ENCODE assay signal across 1 cellular context in genomic region chr5:115544371-115545064, GRCh38.
TF ChIP-seq lines count a peak whose summit lies in the region.

A gene with protein sequence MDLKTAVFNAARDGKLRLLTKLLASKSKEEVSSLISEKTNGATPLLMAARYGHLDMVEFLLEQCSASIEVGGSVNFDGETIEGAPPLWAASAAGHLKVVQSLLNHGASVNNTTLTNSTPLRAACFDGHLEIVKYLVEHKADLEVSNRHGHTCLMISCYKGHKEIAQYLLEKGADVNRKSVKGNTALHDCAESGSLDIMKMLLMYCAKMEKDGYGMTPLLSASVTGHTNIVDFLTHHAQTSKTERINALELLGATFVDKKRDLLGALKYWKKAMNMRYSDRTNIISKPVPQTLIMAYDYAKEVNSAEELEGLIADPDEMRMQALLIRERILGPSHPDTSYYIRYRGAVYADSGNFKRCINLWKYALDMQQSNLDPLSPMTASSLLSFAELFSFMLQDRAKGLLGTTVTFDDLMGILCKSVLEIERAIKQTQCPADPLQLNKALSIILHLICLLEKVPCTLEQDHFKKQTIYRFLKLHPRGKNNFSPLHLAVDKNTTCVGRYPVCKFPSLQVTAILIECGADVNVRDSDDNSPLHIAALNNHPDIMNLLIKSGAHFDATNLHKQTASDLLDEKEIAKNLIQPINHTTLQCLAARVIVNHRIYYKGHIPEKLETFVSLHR (minus strand): TSS chr5:115544775. CDS start chr5:115543493, 1,282 bp downstream.

TF ChIP-seq in HepG2, 621 proteins besides CTCF, POLR2A, EP300 and RAD21 (continued from another document and continues in another):
- TF ChIP-seq HES4 (CRISPR knock-in tag; IDR thresholded peaks at IDR 0.05; ENCODE audit: borderline replicate concordance) (peak; percentile 74; the same call in 1 of the 2 replicates), ZNF720 (CRISPR knock-in tag; IDR thresholded peaks at IDR 0.05) (no peak), ZNF616 (CRISPR knock-in tag; IDR thresholded peaks at IDR 0.05; ENCODE audit: low read depth) (peak; percentile 90), ARID5B (CRISPR knock-in tag; IDR thresholded peaks at IDR 0.05) (peak; percentile 55; the same call in 1 of the 2 replicates), NFYB (CRISPR knock-in tag; IDR thresholded peaks at IDR 0.05) (peak; percentile 50), TOE1 (CRISPR knock-in tag; IDR thresholded peaks at IDR 0.05) (no peak), ZNF713 (CRISPR knock-in tag; IDR thresholded peaks at IDR 0.05) (no peak), ZNF138 (CRISPR knock-in tag; IDR thresholded peaks at IDR 0.05; ENCODE audit: low read depth) (no peak), MTA1 (CRISPR knock-in tag; IDR thresholded peaks at IDR 0.05; ENCODE audit: borderline replicate concordance) (no peak; the same call in 1 of the 2 replicates), ZNF83 (CRISPR knock-in tag; IDR thresholded peaks at IDR 0.05; ENCODE audit: borderline replicate concordance) (no peak), RELA (CRISPR knock-in tag; IDR thresholded peaks at IDR 0.05) (no peak), ZBTB7A (CRISPR knock-in tag; IDR thresholded peaks at IDR 0.05) (peak; percentile 13; the same call in 1 of the 2 replicates), NKX3-1 (CRISPR knock-in tag; IDR thresholded peaks at IDR 0.05) (no peak), ZNF558 (CRISPR knock-in tag; IDR thresholded peaks at IDR 0.05; ENCODE audit: borderline replicate concordance) (peak; percentile 90; the same call in 1 of the 2 replicates), SP5 (CRISPR knock-in tag; IDR thresholded peaks at IDR 0.05; ENCODE audit: borderline replicate concordance, low read depth) (peak; percentile 43; the same call in 1 of the 2 replicates), RFX5 (IDR thresholded peaks at IDR 0.05; ENCODE audit: low read depth, low read length) (0 out of 2 replicates have a peak, but pooled peaks have one; percentile 17), KAT2B (IDR thresholded peaks at IDR 0.05; ENCODE audit: borderline replicate concordance, low read depth, low read length) (no peak), IKZF1 (IDR thresholded peaks at IDR 0.05) (no peak), ZFYVE20 (CRISPR knock-in tag; IDR thresholded peaks at IDR 0.05; ENCODE audit: borderline replicate concordance, low read depth) (peak; percentile 64; the same call in 1 of the 2 replicates), ATAD3A (CRISPR knock-in tag; IDR thresholded peaks at IDR 0.05) (no peak), ZNF234 (CRISPR knock-in tag; conservative IDR thresholded peaks at IDR 0.05) (peak; percentile 88; the same call in 1 of the 2 replicates), SALL1 (CRISPR knock-in tag; IDR thresholded peaks at IDR 0.05) (peak; percentile 94), ZNF75D (CRISPR knock-in tag; IDR thresholded peaks at IDR 0.05; ENCODE audit: borderline replicate concordance) (no peak), ISX (CRISPR knock-in tag; conservative IDR thresholded peaks at IDR 0.05) (no peak), ETS1 (CRISPR knock-in tag; IDR thresholded peaks at IDR 0.05) (no peak), U2AF2 (IDR thresholded peaks at IDR 0.05; ENCODE audit: low read depth, low read length) (no peak), ZBTB7B (CRISPR knock-in tag; IDR thresholded peaks at IDR 0.05) (no peak), PATZ1 (CRISPR knock-in tag; IDR thresholded peaks at IDR 0.05) (peak; percentile 83), KDM5A (IDR thresholded peaks at IDR 0.05; ENCODE audit: borderline replicate concordance, low read length) (no peak), RCOR2 (CRISPR knock-in tag; IDR thresholded peaks at IDR 0.05) (0 out of 2 replicates have a peak, but pooled peaks have one; percentile 43), PHF8 (CRISPR knock-in tag; IDR thresholded peaks at IDR 0.05) (peak; percentile 91), MIER2 (CRISPR knock-in tag; IDR thresholded peaks at IDR 0.05) (no peak), ZNF468 (CRISPR knock-in tag; IDR thresholded peaks at IDR 0.05) (0 out of 2 replicates have a peak, but pooled peaks have one; percentile 58), GPN1 (CRISPR knock-in tag; IDR thresholded peaks at IDR 0.05; ENCODE audit: borderline replicate concordance) (no peak), ZNF337 (CRISPR knock-in tag; IDR thresholded peaks at IDR 0.05; ENCODE audit: borderline replicate concordance, low read depth) (0 out of 2 replicates have a peak, but pooled peaks have one; percentile 55), ZNF367 (CRISPR knock-in tag; IDR thresholded peaks at IDR 0.05; ENCODE audit: borderline replicate concordance) (no peak), HNRNPH1 (optimal IDR thresholded peaks at IDR 0.05; ENCODE audit: low read depth, low read length) (no peak), DMAP1 (CRISPR knock-in tag; IDR thresholded peaks at IDR 0.05) (peak; percentile 60), SRSF9 (IDR thresholded peaks at IDR 0.05; ENCODE audit: borderline replicate concordance, insufficient read depth, low read depth, low read length, poor library complexity, severe bottlenecking) (no peak), ZNF572 (CRISPR knock-in tag; IDR thresholded peaks at IDR 0.05) (peak; percentile 77; the same call in 1 of the 2 replicates), CBFB (CRISPR knock-in tag; IDR thresholded peaks at IDR 0.05) (peak; percentile 56; the same call in 1 of the 2 replicates), ZBTB20 (CRISPR knock-in tag; IDR thresholded peaks at IDR 0.05; ENCODE audit: borderline replicate concordance, low read depth) (0 out of 2 replicates have a peak, but pooled peaks have one; percentile 42), FOXK1 (CRISPR knock-in tag; IDR thresholded peaks at IDR 0.05; ENCODE audit: borderline replicate concordance, low read depth) (peak; percentile 45; the same call in 1 of the 2 replicates), ZNF446 (CRISPR knock-in tag; IDR thresholded peaks at IDR 0.05) (peak; percentile 5; the same call in 1 of the 2 replicates), ZFAT (CRISPR knock-in tag; conservative IDR thresholded peaks at IDR 0.05) (no peak), ZFP90 (CRISPR knock-in tag; IDR thresholded peaks at IDR 0.05; ENCODE audit: borderline replicate concordance) (no peak; the same call in 1 of the 2 replicates), EEA1 (CRISPR knock-in tag; IDR thresholded peaks at IDR 0.05; ENCODE audit: borderline replicate concordance) (peak; percentile 79; the same call in 1 of the 2 replicates)
- TF ChIP-seq, protein P1, sequence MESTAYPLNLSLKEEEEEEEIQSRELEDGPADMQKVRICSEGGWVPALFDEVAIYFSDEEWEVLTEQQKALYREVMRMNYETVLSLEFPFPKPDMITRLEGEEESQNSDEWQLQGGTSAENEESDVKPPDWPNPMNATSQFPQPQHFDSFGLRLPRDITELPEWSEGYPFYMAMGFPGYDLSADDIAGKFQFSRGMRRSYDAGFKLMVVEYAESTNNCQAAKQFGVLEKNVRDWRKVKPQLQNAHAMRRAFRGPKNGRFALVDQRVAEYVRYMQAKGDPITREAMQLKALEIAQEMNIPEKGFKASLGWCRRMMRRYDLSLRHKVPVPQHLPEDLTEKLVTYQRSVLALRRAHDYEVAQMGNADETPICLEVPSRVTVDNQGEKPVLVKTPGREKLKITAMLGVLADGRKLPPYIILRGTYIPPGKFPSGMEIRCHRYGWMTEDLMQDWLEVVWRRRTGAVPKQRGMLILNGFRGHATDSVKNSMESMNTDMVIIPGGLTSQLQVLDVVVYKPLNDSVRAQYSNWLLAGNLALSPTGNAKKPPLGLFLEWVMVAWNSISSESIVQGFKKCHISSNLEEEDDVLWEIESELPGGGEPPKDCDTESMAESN (CRISPR knock-in tag; conservative IDR thresholded peaks at IDR 0.05) = peak; percentile 94
- TF ChIP-seq, protein P2, sequence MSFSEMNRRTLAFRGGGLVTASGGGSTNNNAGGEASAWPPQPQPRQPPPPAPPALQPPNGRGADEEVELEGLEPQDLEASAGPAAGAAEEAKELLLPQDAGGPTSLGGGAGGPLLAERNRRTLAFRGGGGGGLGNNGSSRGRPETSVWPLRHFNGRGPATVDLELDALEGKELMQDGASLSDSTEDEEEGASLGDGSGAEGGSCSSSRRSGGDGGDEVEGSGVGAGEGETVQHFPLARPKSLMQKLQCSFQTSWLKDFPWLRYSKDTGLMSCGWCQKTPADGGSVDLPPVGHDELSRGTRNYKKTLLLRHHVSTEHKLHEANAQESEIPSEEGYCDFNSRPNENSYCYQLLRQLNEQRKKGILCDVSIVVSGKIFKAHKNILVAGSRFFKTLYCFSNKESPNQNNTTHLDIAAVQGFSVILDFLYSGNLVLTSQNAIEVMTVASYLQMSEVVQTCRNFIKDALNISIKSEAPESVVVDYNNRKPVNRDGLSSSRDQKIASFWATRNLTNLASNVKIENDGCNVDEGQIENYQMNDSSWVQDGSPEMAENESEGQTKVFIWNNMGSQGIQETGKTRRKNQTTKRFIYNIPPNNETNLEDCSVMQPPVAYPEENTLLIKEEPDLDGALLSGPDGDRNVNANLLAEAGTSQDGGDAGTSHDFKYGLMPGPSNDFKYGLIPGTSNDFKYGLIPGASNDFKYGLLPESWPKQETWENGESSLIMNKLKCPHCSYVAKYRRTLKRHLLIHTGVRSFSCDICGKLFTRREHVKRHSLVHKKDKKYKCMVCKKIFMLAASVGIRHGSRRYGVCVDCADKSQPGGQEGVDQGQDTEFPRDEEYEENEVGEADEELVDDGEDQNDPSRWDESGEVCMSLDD (CRISPR knock-in tag; IDR thresholded peaks at IDR 0.05; ENCODE audit: borderline replicate concordance) = no peak; the same call in 1 of the 2 replicates
- TF ChIP-seq, protein P3, sequence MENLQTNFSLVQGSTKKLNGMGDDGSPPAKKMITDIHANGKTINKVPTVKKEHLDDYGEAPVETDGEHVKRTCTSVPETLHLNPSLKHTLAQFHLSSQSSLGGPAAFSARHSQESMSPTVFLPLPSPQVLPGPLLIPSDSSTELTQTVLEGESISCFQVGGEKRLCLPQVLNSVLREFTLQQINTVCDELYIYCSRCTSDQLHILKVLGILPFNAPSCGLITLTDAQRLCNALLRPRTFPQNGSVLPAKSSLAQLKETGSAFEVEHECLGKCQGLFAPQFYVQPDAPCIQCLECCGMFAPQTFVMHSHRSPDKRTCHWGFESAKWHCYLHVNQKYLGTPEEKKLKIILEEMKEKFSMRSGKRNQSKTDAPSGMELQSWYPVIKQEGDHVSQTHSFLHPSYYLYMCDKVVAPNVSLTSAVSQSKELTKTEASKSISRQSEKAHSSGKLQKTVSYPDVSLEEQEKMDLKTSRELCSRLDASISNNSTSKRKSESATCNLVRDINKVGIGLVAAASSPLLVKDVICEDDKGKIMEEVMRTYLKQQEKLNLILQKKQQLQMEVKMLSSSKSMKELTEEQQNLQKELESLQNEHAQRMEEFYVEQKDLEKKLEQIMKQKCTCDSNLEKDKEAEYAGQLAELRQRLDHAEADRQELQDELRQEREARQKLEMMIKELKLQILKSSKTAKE (CRISPR knock-in tag; IDR thresholded peaks at IDR 0.05; ENCODE audit: borderline replicate concordance) = peak; percentile 55; the same call in 1 of the 2 replicates
- TF ChIP-seq, protein P4, sequence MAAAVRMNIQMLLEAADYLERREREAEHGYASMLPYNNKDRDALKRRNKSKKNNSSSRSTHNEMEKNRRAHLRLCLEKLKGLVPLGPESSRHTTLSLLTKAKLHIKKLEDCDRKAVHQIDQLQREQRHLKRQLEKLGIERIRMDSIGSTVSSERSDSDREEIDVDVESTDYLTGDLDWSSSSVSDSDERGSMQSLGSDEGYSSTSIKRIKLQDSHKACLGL (CRISPR knock-in tag; IDR thresholded peaks at IDR 0.05) = peak; percentile 85; the same call in 1 of the 2 replicates
